Comparison of ENCODE assay signal across 12 cellular contexts in the genomic region with DNA sequence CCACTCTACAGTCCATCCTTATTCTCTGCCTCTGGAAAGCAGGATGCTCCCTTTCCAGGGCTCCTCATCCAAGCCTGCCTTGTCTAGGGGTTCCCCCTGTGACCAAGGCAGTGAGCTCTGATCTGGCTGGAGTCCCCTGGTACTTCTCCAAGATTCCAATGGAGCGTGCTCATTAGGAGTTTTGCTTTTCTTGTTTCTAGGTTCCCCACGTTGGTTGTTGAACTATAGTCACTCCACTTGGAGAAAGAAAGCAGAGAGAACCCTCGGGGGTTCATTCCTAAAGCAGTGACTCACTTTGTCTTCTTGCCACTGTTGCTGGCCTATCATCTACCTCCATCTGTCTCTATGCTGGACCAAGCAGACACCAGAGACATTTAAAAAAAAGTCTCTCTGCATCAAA.
DNase-seq lines count a peak whose midpoint lies in the region; ATAC-seq and TF ChIP-seq lines count a peak whose summit lies in the region.
"Had no signal": no experiment of that assay in that cellular context is flagged by ENCODE, and none has a peak within 500 bp of the region (broad histone marks: within the 10 kb centered on the region; RNA-seq: fewer than 3 reads in every experiment).

No MANE protein-coding gene starts in this region.

- ATAC-seq in body of pancreas, result peak; percentile 27
- ATAC-seq in stimulated activated naive B cell treated with anti-CD40 and anti-IgM and Interleukin-4, amounts not matched to agents 10 μg/mL and 1 μg/mL and 100 μg/mL, for 72 hours (replicated peaks), result no peak
- ATAC-seq in GM21390 (IDR thresholded peaks at IDR 0.05; ENCODE audit: unreplicated experiment), result no peak
- no peak for ATAC-seq in activated naive CD4-positive, alpha-beta T cell treated with anti-CD3 and anti-CD28 coated beads, Interleukin-2, amount 50 U/mL, for 72 hours
- ATAC-seq: activated CD8-positive, alpha-beta memory T cell treated with anti-CD3 and anti-CD28 coated beads, Interleukin-2, amount 10 ng/mL, durations not matched to agents 7 days and 5 days had no signal

- no peaks in the 10 kb centered on the region for H4K20me1 ChIP-seq in hepatocyte (ENCODE audit: insufficient read depth, poor library complexity, severe bottlenecking)

- no peak overlapping the region for H3K4me2 ChIP-seq in hepatocyte

- no peaks in the 10 kb centered on the region for H3K9me3 Mint-ChIP-seq in stimulated activated naive B cell treated with anti-CD40 and anti-IgM and Interleukin-4, amounts not matched to agents 10 μg/mL and 1 μg/mL and 100 μg/mL, for 72 hours
- H3K9me3 Mint-ChIP-seq in activated naive CD4-positive, alpha-beta T cell treated with anti-CD3 and anti-CD28 coated beads, Interleukin-2, amount 50 U/mL, for 72 hours, result no peaks in the 10 kb centered on the region
- H3K9me3 Mint-ChIP-seq: mesothelial cell of epicardium had no signal

- peaks cover 6 to 11% of the 10 kb centered on the region in 2 donors for H3K4me1 Mint-ChIP-seq in stimulated activated naive B cell treated with anti-CD40 and anti-IgM and Interleukin-4, amounts not matched to agents 10 μg/mL and 1 μg/mL and 100 μg/mL, for 72 hours

- WGBS in body of pancreas, 2 donors, result 40 to 44% methylated on average over 3 of the region's 3 CpGs
- WGBS in hepatocyte (ENCODE audit: low lambda C conversion rate, missing lambda C conversion rate), result 43% methylated on average over 3 of the region's 3 CpGs
- WGBS in stomach, 5 donors, result 42 to 59% (median 51%) methylated on average over 3 of the region's 3 CpGs

- H3K27ac ChIP-seq in body of pancreas (no peak overlapping the region), hepatocyte (no peak overlapping the region), stomach (peak overlapping the region in 2 of 5 donors; percentile 4 to 41)

- TF ChIP-seq EP300 in stomach (IDR thresholded peaks at IDR 0.05), result peak; percentile 5

- intact Hi-C loops in body of pancreas (cut with DNase I), result no loop called here
- intact Hi-C loops in stomach (cut with DNase I; ENCODE audit: low total_unique reads), result no loop called here

- H3K27me3 Mint-ChIP-seq in stimulated activated naive B cell treated with anti-CD40 and anti-IgM and Interleukin-4, amounts not matched to agents 10 μg/mL and 1 μg/mL and 100 μg/mL, for 72 hours, result peaks cover 2% of the 10 kb centered on the region in 2 donors

- no peaks in the 10 kb centered on the region for H3K36me3 ChIP-seq in body of pancreas (replicated peaks in 1 of 2; ENCODE audit: insufficient read depth in 1 of 2, low read depth in 2 of 2)
- no peaks in the 10 kb centered on the region for H3K36me3 ChIP-seq in hepatocyte (replicated peaks; ENCODE audit: insufficient read depth, low read depth)
- no peaks in the 10 kb centered on the region for H3K36me3 ChIP-seq in stomach

- no peaks in the 10 kb centered on the region for H3K27me3 ChIP-seq in body of pancreas
- H3K27me3 ChIP-seq in hepatocyte, result peaks cover 4% of the 10 kb centered on the region
- no peaks in the 10 kb centered on the region for H3K27me3 ChIP-seq in stomach

- H2AFZ ChIP-seq in hepatocyte, result no peak overlapping the region

- H3K79me2 ChIP-seq in hepatocyte, result no peaks in the 10 kb centered on the region

- no peaks in the 10 kb centered on the region for H3K36me3 Mint-ChIP-seq in stimulated activated naive B cell treated with anti-CD40 and anti-IgM and Interleukin-4, amounts not matched to agents 10 μg/mL and 1 μg/mL and 100 μg/mL, for 72 hours
- no peaks in the 10 kb centered on the region for H3K36me3 Mint-ChIP-seq in activated naive CD4-positive, alpha-beta T cell treated with anti-CD3 and anti-CD28 coated beads, Interleukin-2, amount 50 U/mL, for 72 hours
- H3K36me3 Mint-ChIP-seq: activated CD8-positive, alpha-beta memory T cell treated with anti-CD3 and anti-CD28 coated beads, Interleukin-2, amount 10 ng/mL, durations not matched to agents 7 days and 5 days; mesothelial cell of epicardium had no signal

- TF ChIP-seq CTCF in body of pancreas (IDR thresholded peaks at IDR 0.05), result no peak
- no peak for TF ChIP-seq CTCF in hepatocyte (IDR thresholded peaks at IDR 0.05; ENCODE audit: poor library complexity)
- no peak for TF ChIP-seq CTCF in stomach (IDR thresholded peaks at IDR 0.05)

- no peak overlapping the region for H3K27ac Mint-ChIP-seq in stimulated activated naive B cell treated with anti-CD40 and anti-IgM and Interleukin-4, amounts not matched to agents 10 μg/mL and 1 μg/mL and 100 μg/mL, for 72 hours
- H3K27ac Mint-ChIP-seq in activated naive CD4-positive, alpha-beta T cell treated with anti-CD3 and anti-CD28 coated beads, Interleukin-2, amount 50 U/mL, for 72 hours, result no peak overlapping the region
- H3K27ac Mint-ChIP-seq: activated CD8-positive, alpha-beta memory T cell treated with anti-CD3 and anti-CD28 coated beads, Interleukin-2, amount 10 ng/mL, durations not matched to agents 7 days and 5 days; mesothelial cell of epicardium had no signal

- TF ChIP-seq POLR2A in body of pancreas (IDR thresholded peaks at IDR 0.05) (no peak), stomach (IDR thresholded peaks at IDR 0.05) (no peak)

- no peaks in the 10 kb centered on the region for H3K4me1 ChIP-seq in body of pancreas
- peaks cover 7% of the 10 kb centered on the region for H3K4me1 ChIP-seq in hepatocyte (ENCODE audit: insufficient read depth)
- H3K4me1 ChIP-seq in stomach, result peaks cover 0 to 5% (median 2%) of the 10 kb centered on the region in 4 donors

- H3K9me3 ChIP-seq in body of pancreas (no peaks in the 10 kb centered on the region), hepatocyte (ENCODE audit: low read depth) (no peaks in the 10 kb centered on the region), stomach (no peaks in the 10 kb centered on the region)

- DNase-seq in H4 (ENCODE audit: low spot score), result peak; percentile 64
- DNase-seq in body of pancreas, result peak in 3 of 4 donors; percentile 9 to 34 (median 12)
- DNase-seq in hepatocyte (ENCODE audit: low spot score), result peak; percentile 30
- DNase-seq in stomach, result no peak
- DNase-seq in stimulated activated naive B cell treated with anti-CD40 and anti-IgM and Interleukin-4, amounts not matched to agents 10 μg/mL and 1 μg/mL and 100 μg/mL, for 72 hours, result no peak
- no peak for DNase-seq in midbrain (lab: John Stamatoyannopoulos, UW)
- no peak for DNase-seq in activated naive CD4-positive, alpha-beta T cell treated with anti-CD3 and anti-CD28 coated beads, Interleukin-2, amount 50 U/mL, for 72 hours (ENCODE audit: low spot score in 2 of 2)
- DNase-seq: activated CD8-positive, alpha-beta memory T cell treated with anti-CD3 and anti-CD28 coated beads, Interleukin-2, amount 10 ng/mL, durations not matched to agents 7 days and 5 days; NCI-H1092 treated with DMSO at 0.1 percent for 48 hours; stimulated activated CD4-positive, alpha-beta T cell treated with anti-CD3 and anti-CD28 coated beads, Interleukin-4, amount 100 ng/mL, for 4 hours had no signal

- no peak overlapping the region for H3K4me3 ChIP-seq in body of pancreas
- H3K4me3 ChIP-seq in hepatocyte, result no peak overlapping the region
- H3K4me3 ChIP-seq in stomach, result no peak overlapping the region

- no peak overlapping the region for H3K4me3 Mint-ChIP-seq in stimulated activated naive B cell treated with anti-CD40 and anti-IgM and Interleukin-4, amounts not matched to agents 10 μg/mL and 1 μg/mL and 100 μg/mL, for 72 hours
- H3K4me3 Mint-ChIP-seq: activated CD8-positive, alpha-beta memory T cell treated with anti-CD3 and anti-CD28 coated beads, Interleukin-2, amount 10 ng/mL, durations not matched to agents 7 days and 5 days; mesothelial cell of epicardium had no signal

- no peaks in the 10 kb centered on the region for H3K9me2 ChIP-seq in hepatocyte (replicated peaks; ENCODE audit: insufficient read depth)

Comparison
In these comparisons a context has a peak if more than half of its experiments do, and no peak if none do; other contexts are left out.
1. DNase-seq: peak in H4 (single experiment), body of pancreas (3 of 4) and hepatocyte (single experiment); none in stomach (single experiment), stimulated activated naive B cell treated with anti-CD40 and anti-IgM and Interleukin-4, amounts not matched to agents 10 μg/mL and 1 μg/mL and 100 μg/mL, for 72 hours (single experiment), midbrain (single experiment) and activated naive CD4-positive, alpha-beta T cell treated with anti-CD3 and anti-CD28 coated beads, Interleukin-2, amount 50 U/mL, for 72 hours (0 of 2).